In the genomic region with DNA sequence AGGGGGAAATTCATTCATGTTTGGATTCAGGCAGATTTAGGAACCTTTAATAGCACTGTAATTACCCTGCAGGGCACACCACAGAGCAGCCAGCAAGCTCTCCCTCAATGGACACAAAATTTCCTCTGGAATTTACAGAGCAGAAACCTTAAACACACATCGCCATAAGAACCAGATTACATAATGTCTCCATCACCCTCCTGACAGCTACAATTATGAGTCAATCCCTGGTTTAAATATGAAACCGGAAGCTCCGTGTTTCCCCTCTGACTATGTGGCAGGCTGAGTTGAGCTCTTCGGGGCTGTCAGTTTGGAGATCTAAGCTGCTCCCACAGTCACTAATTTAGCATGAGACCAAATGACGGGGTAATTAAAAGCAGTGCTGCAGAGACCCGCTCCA, we compare ENCODE assay signal across 8 cellular contexts.
DNase-seq lines count a peak whose midpoint lies in the region; ATAC-seq and TF ChIP-seq lines count a peak whose summit lies in the region.

No MANE protein-coding gene starts in this region.

- DNase-seq in DMS53 treated with DMSO at 0.1 percent for 48 hours (lab: John Stamatoyannopoulos, UW; ENCODE audit: unreplicated experiment) = peak; percentile 14
- DNase-seq in SIG-M5 (lab: John Stamatoyannopoulos, UW) = peak; percentile 69
- DNase-seq in endodermal cell = no peak
- DNase-seq in NCI-H446 treated with DMSO at 0.1 percent for 48 hours (lab: John Stamatoyannopoulos, UW) = no peak
- DNase-seq in WERI-Rb-1 = no peak

- H3K9me3 Mint-ChIP-seq in endodermal cell = no peaks in the 10 kb centered on the region
- H3K9me3 Mint-ChIP-seq in nephron = no peaks in the 10 kb centered on the region

- H3K4me3 ChIP-seq in endodermal cell (ENCODE audit: low read length) (no peak overlapping the region), WERI-Rb-1 (ENCODE audit: low read depth, low read length) (no peak overlapping the region)

- WGBS in endodermal cell (ENCODE audit: insufficient coverage in 1 of 2, insufficient read length in 1 of 2), 2 experiments = 73 to 77% methylated on average over 5 to 6 of the region's 6 CpGs

- no peaks in the 10 kb centered on the region for H3K36me3 ChIP-seq in endodermal cell (ENCODE audit: control insufficient read depth, insufficient read depth, low read length)
- H3K36me3 ChIP-seq in WERI-Rb-1 = no peaks in the 10 kb centered on the region

- H3K9ac ChIP-seq in endodermal cell (ENCODE audit: extremely low read depth, low read length, poor library complexity, severe bottlenecking) = no peak overlapping the region

- H3K4me1 ChIP-seq in endodermal cell (ENCODE audit: control insufficient read depth, insufficient read depth, low read length) = peaks cover 16% of the 10 kb centered on the region

- H3K36me3 Mint-ChIP-seq in endodermal cell (ENCODE audit: low read depth) (no peaks in the 10 kb centered on the region), nephron (ENCODE audit: low read depth) (no peaks in the 10 kb centered on the region)

- no peak for TF ChIP-seq CTCF in endodermal cell (conservative IDR thresholded peaks at IDR 0.05)
- no peak for TF ChIP-seq CTCF in nephron (IDR thresholded peaks at IDR 0.05; ENCODE audit: unreplicated experiment in 3 of 3)
- no peak for TF ChIP-seq CTCF in WERI-Rb-1 (IDR thresholded peaks at IDR 0.05; ENCODE audit: low read depth, low read length)

- H3K27ac Mint-ChIP-seq in endodermal cell (no peak overlapping the region), nephron (peak overlapping the region; percentile 86 to 100 (median 94))

- H3K27ac ChIP-seq in endodermal cell (ENCODE audit: low read depth, low read length) (peak overlapping the region; percentile 92), WERI-Rb-1 (no peak overlapping the region)

- H3K9me3 ChIP-seq in endodermal cell (ENCODE audit: control insufficient read depth, low read length) (no peaks in the 10 kb centered on the region), WERI-Rb-1 (ENCODE audit: severe bottlenecking) (no peaks in the 10 kb centered on the region)

- no peak overlapping the region for H3K4me3 Mint-ChIP-seq in endodermal cell
- peak overlapping the region; percentile 63 to 72 (median 65) for H3K4me3 Mint-ChIP-seq in nephron

- peaks cover 26% of the 10 kb centered on the region for H3K27me3 Mint-ChIP-seq in endodermal cell (ENCODE audit: insufficient read depth)
- no peaks in the 10 kb centered on the region for H3K27me3 Mint-ChIP-seq in nephron (ENCODE audit: low read depth)

- peaks cover 54% of the 10 kb centered on the region for H3K4me1 Mint-ChIP-seq in endodermal cell
- H3K4me1 Mint-ChIP-seq in nephron = peaks cover 66% of the 10 kb centered on the region

- H3K27me3 ChIP-seq in endodermal cell (ENCODE audit: control insufficient read depth, insufficient read depth, low read length, poor library complexity, severe bottlenecking) (no peaks in the 10 kb centered on the region), WERI-Rb-1 (ENCODE audit: insufficient read depth, low read depth, severe bottlenecking) (peaks cover 29% of the 10 kb centered on the region)

- ATAC-seq in GM19452 (IDR thresholded peaks at IDR 0.05; ENCODE audit: unreplicated experiment) = peak; percentile 80
- ATAC-seq in HG03439 (IDR thresholded peaks at IDR 0.05; ENCODE audit: unreplicated experiment) = peak; percentile 80

Comparison
In these comparisons a context has a peak if more than half of its experiments do, and no peak if none do; other contexts are left out.
1. DNase-seq: peak in DMS53 treated with DMSO at 0.1 percent for 48 hours (single experiment) and SIG-M5 (single experiment); none in endodermal cell (single experiment), NCI-H446 treated with DMSO at 0.1 percent for 48 hours (single experiment) and WERI-Rb-1 (single experiment).